In the genomic region with DNA sequence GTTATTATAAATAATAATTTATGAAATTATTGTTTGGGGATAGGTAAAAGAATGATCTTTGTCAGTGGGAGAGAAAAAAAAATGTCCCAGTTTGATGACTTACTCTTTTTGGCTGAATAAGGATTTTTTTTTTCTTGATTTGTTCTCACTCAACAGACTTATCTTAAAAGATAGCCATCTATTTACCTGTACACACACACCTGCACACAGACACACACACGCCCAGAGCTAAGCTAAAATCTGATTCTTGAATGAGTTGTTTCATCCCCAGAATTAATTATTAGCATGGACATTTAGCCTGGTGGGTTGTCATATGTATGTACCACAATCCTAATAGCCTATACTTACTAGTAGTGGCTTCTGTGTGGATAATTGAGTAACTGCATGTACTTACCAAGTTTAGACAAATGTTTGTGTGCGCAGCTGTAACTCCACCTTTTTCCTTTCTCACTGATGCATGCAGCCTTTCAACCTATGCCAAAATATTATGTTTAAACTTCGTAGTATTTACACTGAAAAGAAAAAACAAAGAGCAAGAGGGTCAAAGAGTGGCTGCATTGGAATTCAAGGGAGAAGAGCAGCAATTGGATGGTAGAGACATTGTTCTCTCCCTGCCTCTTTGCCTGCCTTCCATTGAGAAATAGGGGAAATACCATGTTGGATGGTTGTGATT, we compare ENCODE assay signal across 27 cellular contexts.
DNase-seq lines count a peak whose midpoint lies in the region; ATAC-seq, FAIRE-seq and TF ChIP-seq lines count a peak whose summit lies in the region.
"Had no signal": no experiment of that assay in that cellular context is flagged by ENCODE, and none has a peak within 500 bp of the region (broad histone marks: within the 10 kb centered on the region; RNA-seq: fewer than 3 reads in every experiment).

No MANE protein-coding gene starts in this region.

- peak overlapping the region; percentile 8 for H3K4me2 ChIP-seq in parathyroid adenoma (ENCODE audit: low read length)
- H3K4me2 ChIP-seq: KMS-11 had no signal

- H3K27ac ChIP-seq in parathyroid adenoma, result no peak overlapping the region
- H3K27ac ChIP-seq: breast epithelium, KMS-11, skin epidermis, tibial nerve had no signal

- H3K36me3 ChIP-seq in parathyroid adenoma (ENCODE audit: control insufficient read depth, insufficient read depth, low read length), result no peaks in the 10 kb centered on the region
- H3K36me3 ChIP-seq: breast epithelium had no signal

- TF ChIP-seq CTCF in parathyroid adenoma (IDR thresholded peaks at IDR 0.05), result no peak

- no peaks in the 10 kb centered on the region for H3K27me3 ChIP-seq in parathyroid adenoma (ENCODE audit: control insufficient read depth, insufficient read depth, low read length)
- H3K27me3 ChIP-seq: breast epithelium, tibial nerve had no signal

- no peak overlapping the region for H3K9ac ChIP-seq in parathyroid adenoma
- H3K9ac ChIP-seq: KMS-11 had no signal

- no peaks in the 10 kb centered on the region for H3K4me1 ChIP-seq in parathyroid adenoma
- H3K4me1 ChIP-seq: breast epithelium, tibial nerve had no signal

- H3K79me2 ChIP-seq in parathyroid adenoma, result no peaks in the 10 kb centered on the region

- H3K4me3 ChIP-seq in parathyroid adenoma (ENCODE audit: low read depth, low read length), result no peak overlapping the region
- H3K4me3 ChIP-seq: breast epithelium, skin epidermis, tibial nerve had no signal

- DNase-seq in NCI-H1105 treated with DMSO at 0.1 percent for 48 hours (lab: John Stamatoyannopoulos, UW), result peak; percentile 65
- DNase-seq in NCI-H1105 (lab: John Stamatoyannopoulos, UW), result no peak
- DNase-seq in NCI-H2196 (lab: John Stamatoyannopoulos, UW; ENCODE audit: unreplicated experiment), result peak; percentile 38
- peak; percentile 13 to 66 for DNase-seq in SHP77 (lab: John Stamatoyannopoulos, UW)
- no peak for DNase-seq in frontal cortex (ENCODE audit: low spot score in 2 of 2)
- DNase-seq: activated CD4-positive, alpha-beta T cell treated with anti-CD3 and anti-CD28 coated beads for 48 hours; activated naive CD4-positive, alpha-beta T cell treated with anti-CD3 and anti-CD28 coated beads, Interleukin-2, amount 10 ng/mL, durations not matched to agents 7 days and 5 days; amniotic stem cell; CD4-positive, alpha-beta memory T cell; DMS153; effector memory CD4-positive, alpha-beta T cell; erythroblast; foreskin fibroblast; GOT3; left cardiac atrium; NCI-H2171; NK-92 treated with Interleukin-12 subunit alpha and Interleukin-12 subunit beta, amount 100 ng/mL, for 24 hours had no signal

- H3K9me3 ChIP-seq in parathyroid adenoma (ENCODE audit: control insufficient read depth, low read length), result no peaks in the 10 kb centered on the region
- H3K9me3 ChIP-seq: breast epithelium, tibial nerve had no signal

- FAIRE-seq in frontal cortex (lab: Jason Lieb, UNC), result no peak
- FAIRE-seq: GM18507, HTR-8/SVneo had no signal

- no peak overlapping the region for H2AFZ ChIP-seq in parathyroid adenoma

- ATAC-seq in HG03432 (IDR thresholded peaks at IDR 0.05; ENCODE audit: unreplicated experiment) (no peak), GM21390 (IDR thresholded peaks at IDR 0.05; ENCODE audit: unreplicated experiment) (no peak)
- ATAC-seq: Panc1 had no signal

Comparison
In these comparisons a context has a peak if more than half of its experiments do, and no peak if none do; other contexts are left out.
1. DNase-seq: peak in NCI-H1105 treated with DMSO at 0.1 percent for 48 hours (single experiment), NCI-H2196 (single experiment) and SHP77 (2 of 2); none in NCI-H1105 (single experiment) and frontal cortex (0 of 2).